20 cellular contexts compared by ENCODE assay signal in the genomic region with DNA sequence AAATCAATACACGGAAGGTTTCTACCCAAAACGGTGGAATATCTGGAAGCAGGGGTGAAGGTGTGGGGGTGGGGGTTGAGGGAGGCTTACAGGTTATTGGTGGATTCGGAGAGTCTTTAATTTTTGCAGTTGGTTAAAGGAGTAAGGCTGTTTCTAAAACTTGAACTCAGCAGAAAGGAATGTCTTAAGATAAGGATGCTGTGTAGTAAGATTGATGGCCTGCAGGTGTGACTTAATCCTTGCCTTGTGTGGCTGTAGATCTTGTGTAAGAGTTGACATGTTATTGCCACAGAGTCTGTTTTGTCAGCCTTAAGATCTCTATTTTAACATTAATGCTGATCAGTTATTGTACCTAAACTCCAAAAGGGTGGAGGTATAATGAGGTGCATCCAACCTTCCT. TPM values are rescaled to one million over a fixed set of nuclear protein-coding genes. Genes with fewer than 3 reads are reported as not detected.
DNase-seq lines count a peak whose midpoint lies in the region; ATAC-seq and TF ChIP-seq lines count a peak whose summit lies in the region.
"Had no signal": no experiment of that assay in that cellular context is flagged by ENCODE, and none has a peak within 500 bp of the region (broad histone marks: within the 10 kb centered on the region; RNA-seq: fewer than 3 reads in every experiment).

No MANE protein-coding gene starts in this region.

- no peaks in the 10 kb centered on the region for H3K9me2 ChIP-seq in hepatocyte (replicated peaks; ENCODE audit: insufficient read depth)

- H3K27ac ChIP-seq in hepatocyte, result peak overlapping the region; percentile 92
- H3K27ac ChIP-seq: esophagus squamous epithelium had no signal

- H3K27me3 Mint-ChIP-seq in Calu3 (ENCODE audit: unreplicated experiment), result no peaks in the 10 kb centered on the region
- H3K27me3 Mint-ChIP-seq in nephron progenitor cell (ENCODE audit: low read depth, poor library complexity), result peaks cover 4% of the 10 kb centered on the region
- peaks cover 4% of the 10 kb centered on the region for H3K27me3 Mint-ChIP-seq in activated naive CD4-positive, alpha-beta T cell treated with anti-CD3 and anti-CD28 coated beads for 36 hours (ENCODE audit: low read depth)

- peaks cover 8% of the 10 kb centered on the region for H3K4me1 Mint-ChIP-seq in Calu3 (ENCODE audit: low read depth, unreplicated experiment)
- peaks cover 19% of the 10 kb centered on the region for H3K4me1 Mint-ChIP-seq in nephron progenitor cell
- H3K4me1 Mint-ChIP-seq in activated naive CD4-positive, alpha-beta T cell treated with anti-CD3 and anti-CD28 coated beads for 36 hours (ENCODE audit: low read depth), result no peaks in the 10 kb centered on the region
- H3K4me1 Mint-ChIP-seq: stimulated activated naive CD8-positive, alpha-beta T cell treated with anti-CD3 and anti-CD28 coated beads, Interleukin-15, amount 100 ng/mL, for 72 hours had no signal

- H3K4me3 ChIP-seq in hepatocyte, result no peak overlapping the region
- H3K4me3 ChIP-seq: esophagus squamous epithelium, MG63 had no signal

- CTCF ChIA-PET in Calu3 (lab: Charles Lee), result interaction anchor here (1.0 kb wide), 1 partner anchor 12 kb away, joined by 3 read pairs; no protein-coding TSS in a partner anchor
- CTCF ChIA-PET in activated naive CD4-positive, alpha-beta T cell treated with anti-CD3 and anti-CD28 coated beads for 36 hours (lab: Charles Lee), result no interaction called here

- ATAC-seq in GM18498 (IDR thresholded peaks at IDR 0.05; ENCODE audit: unreplicated experiment), result no peak
- no peak for ATAC-seq in HG02798 (IDR thresholded peaks at IDR 0.05; ENCODE audit: poor library complexity, unreplicated experiment)
- ATAC-seq: Right ventricle myocardium inferior; stimulated activated naive CD8-positive, alpha-beta T cell treated with anti-CD3 and anti-CD28 coated beads, Interleukin-15, amount 100 ng/mL, for 72 hours had no signal

- no TSS peak for BruUV-seq in Calu3 (replicated peaks; lab: Mats Ljungman, UMichigan)

- intact Hi-C loops in Calu3 (cut with micrococcal nuclease; ENCODE audit: unreplicated experiment), result no loop called here
- intact Hi-C loops in activated naive CD4-positive, alpha-beta T cell treated with anti-CD3 and anti-CD28 coated beads for 36 hours (cut with micrococcal nuclease), result no loop called here

- TF ChIP-seq CTCF in Calu3 (IDR thresholded peaks at IDR 0.05; ENCODE audit: unreplicated experiment), result no peak
- TF ChIP-seq CTCF in hepatocyte (IDR thresholded peaks at IDR 0.05; ENCODE audit: poor library complexity), result no peak
- TF ChIP-seq CTCF in nephron progenitor cell (IDR thresholded peaks at IDR 0.05), result no peak

- H3K27me3 ChIP-seq in hepatocyte, result no peaks in the 10 kb centered on the region
- H3K27me3 ChIP-seq: esophagus squamous epithelium, MG63 had no signal

- peak; percentile 1 for DNase-seq in Calu3
- peak; percentile 47 for DNase-seq in OCI-M1 (lab: John Stamatoyannopoulos, UW)
- peak; percentile 54 for DNase-seq in hepatocyte (ENCODE audit: low spot score)
- DNase-seq in nephron progenitor cell, result peak; percentile 8
- no peak for DNase-seq in activated naive CD4-positive, alpha-beta T cell treated with anti-CD3 and anti-CD28 coated beads for 36 hours
- no peak for DNase-seq in NCI-H69 (lab: John Stamatoyannopoulos, UW)
- DNase-seq: activated CD4-positive, alpha-beta T cell treated with anti-CD3 and anti-CD28 coated beads, Interleukin-2, amount 50 U/mL, for 4 hours; esophagus squamous epithelium; MG63; NCI-H1694 treated with DMSO at 0.1 percent for 48 hours; NCI-H2227 treated with DMSO at 0.1 percent for 48 hours; stimulated activated naive CD8-positive, alpha-beta T cell treated with anti-CD3 and anti-CD28 coated beads, Interleukin-15, amount 100 ng/mL, for 72 hours had no signal

- H3K36me3 Mint-ChIP-seq in Calu3 (ENCODE audit: insufficient read depth, unreplicated experiment) (no peaks in the 10 kb centered on the region), nephron progenitor cell (ENCODE audit: low read depth) (peaks cover 7% of the 10 kb centered on the region)
- no peaks in the 10 kb centered on the region for H3K36me3 Mint-ChIP-seq in activated naive CD4-positive, alpha-beta T cell treated with anti-CD3 and anti-CD28 coated beads for 36 hours (ENCODE audit: low read depth)
- H3K36me3 Mint-ChIP-seq: activated naive CD8-positive, alpha-beta T cell; CD4-positive, alpha-beta memory T cell; T-cell had no signal

- H2AFZ ChIP-seq in hepatocyte, result no peak overlapping the region

- H3K9me3 Mint-ChIP-seq in Calu3 (ENCODE audit: low read depth, unreplicated experiment) (peaks cover 7% of the 10 kb centered on the region), nephron progenitor cell (peaks cover 28% of the 10 kb centered on the region)
- peaks cover 1% of the 10 kb centered on the region for H3K9me3 Mint-ChIP-seq in activated naive CD4-positive, alpha-beta T cell treated with anti-CD3 and anti-CD28 coated beads for 36 hours
- H3K9me3 Mint-ChIP-seq: stimulated activated naive CD8-positive, alpha-beta T cell treated with anti-CD3 and anti-CD28 coated beads, Interleukin-15, amount 100 ng/mL, for 72 hours had no signal

- peak overlapping the region; percentile 63 for H3K4me2 ChIP-seq in hepatocyte

- no peak overlapping the region for H3K27ac Mint-ChIP-seq in Calu3 (ENCODE audit: unreplicated experiment)
- H3K27ac Mint-ChIP-seq in nephron progenitor cell, result peak overlapping the region; percentile 99
- H3K27ac Mint-ChIP-seq in activated naive CD4-positive, alpha-beta T cell treated with anti-CD3 and anti-CD28 coated beads for 36 hours, result no peak overlapping the region
- H3K27ac Mint-ChIP-seq: activated naive CD8-positive, alpha-beta T cell; stimulated activated naive CD8-positive, alpha-beta T cell treated with anti-CD3 and anti-CD28 coated beads, Interleukin-15, amount 100 ng/mL, for 72 hours; T-cell had no signal

- no peaks in the 10 kb centered on the region for H3K36me3 ChIP-seq in hepatocyte (replicated peaks; ENCODE audit: insufficient read depth, low read depth)
- H3K36me3 ChIP-seq: esophagus squamous epithelium, MG63 had no signal

- no peaks in the 10 kb centered on the region for H3K4me1 ChIP-seq in hepatocyte (ENCODE audit: insufficient read depth)
- H3K4me1 ChIP-seq: esophagus squamous epithelium had no signal

- no peaks in the 10 kb centered on the region for H4K20me1 ChIP-seq in hepatocyte (ENCODE audit: insufficient read depth, poor library complexity, severe bottlenecking)

- no peaks in the 10 kb centered on the region for H3K79me2 ChIP-seq in hepatocyte

- no peaks in the 10 kb centered on the region for H3K9me3 ChIP-seq in hepatocyte (ENCODE audit: low read depth)
- H3K9me3 ChIP-seq: esophagus squamous epithelium, MG63 had no signal

- H3K4me3 Mint-ChIP-seq in Calu3 (ENCODE audit: low read depth, unreplicated experiment), result no peak overlapping the region
- peak overlapping the region; percentile 68 for H3K4me3 Mint-ChIP-seq in nephron progenitor cell
- no peak overlapping the region for H3K4me3 Mint-ChIP-seq in activated naive CD4-positive, alpha-beta T cell treated with anti-CD3 and anti-CD28 coated beads for 36 hours
- H3K4me3 Mint-ChIP-seq: activated naive CD8-positive, alpha-beta T cell; stimulated activated naive CD8-positive, alpha-beta T cell treated with anti-CD3 and anti-CD28 coated beads, Interleukin-15, amount 100 ng/mL, for 72 hours had no signal

- 11% methylated on average over 3 of the region's 3 CpGs for WGBS in hepatocyte (ENCODE audit: low lambda C conversion rate, missing lambda C conversion rate)

RNA-seq across cellular contexts. Expression of gene OR6M1, which starts 16.4 kb away (rescaled TPM):
- total RNA-seq in Calu3 (2022) (not detected in 2 replicates), hepatocyte (not detected in 2 replicates)
- not detected in 2 replicates for polyA plus RNA-seq in hepatocyte
- not detected for total RNA-seq in activated naive CD4-positive, alpha-beta T cell treated with anti-CD3 and anti-CD28 coated beads for 36 hours
- total RNA-seq: CD4-positive, alpha-beta memory T cell; esophagus squamous epithelium; renal cortical epithelial cell; Right ventricle myocardium inferior; T-cell had no signal
- polyA plus RNA-seq: AG04450; CD4-positive, alpha-beta memory T cell had no signal

Comparison
In these comparisons a context has a peak if more than half of its experiments do, and no peak if none do; other contexts are left out.
1. DNase-seq: peak in Calu3 (single experiment), OCI-M1 (single experiment), hepatocyte (single experiment) and nephron progenitor cell (single experiment); none in activated naive CD4-positive, alpha-beta T cell treated with anti-CD3 and anti-CD28 coated beads for 36 hours (single experiment) and NCI-H69 (single experiment).